Comparison of ENCODE assay signal across 1 cellular context in the genomic region with DNA sequence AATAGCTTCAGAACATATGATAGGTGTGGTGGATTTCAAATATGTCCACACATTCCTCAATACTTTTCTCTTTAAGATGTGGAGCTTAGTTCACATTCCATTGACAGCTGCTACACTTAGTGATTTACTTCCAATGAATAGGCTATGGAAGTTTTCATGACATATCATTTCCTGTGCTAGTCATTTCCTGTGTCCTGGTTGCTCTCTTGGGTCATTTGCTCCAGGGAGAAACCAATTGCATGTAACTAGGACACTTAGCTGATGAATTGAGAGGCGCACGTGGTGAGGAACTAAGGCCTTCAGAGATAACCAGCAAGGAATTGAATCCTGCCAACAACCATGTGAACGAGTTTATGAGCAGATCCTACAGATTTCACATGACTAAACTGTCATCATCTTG.
TF ChIP-seq lines count a peak whose summit lies in the region.

No MANE protein-coding gene starts in this region.

TF ChIP-seq in endothelial cell of umbilical vein, 7 proteins besides CTCF, POLR2A, EP300 and RAD21:
- peak; percentile 95 for TF ChIP-seq JUN (IDR thresholded peaks at IDR 0.05; ENCODE audit: borderline replicate concordance, insufficient read depth, insufficient read length, low read depth)
- peak; percentile 87 for TF ChIP-seq GATA2 (IDR thresholded peaks at IDR 0.05; ENCODE audit: insufficient read depth, insufficient read length, low read depth, low read length)
- TF ChIP-seq, protein P1, sequence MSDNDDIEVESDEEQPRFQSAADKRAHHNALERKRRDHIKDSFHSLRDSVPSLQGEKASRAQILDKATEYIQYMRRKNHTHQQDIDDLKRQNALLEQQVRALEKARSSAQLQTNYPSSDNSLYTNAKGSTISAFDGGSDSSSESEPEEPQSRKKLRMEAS (IDR thresholded peaks at IDR 0.05; ENCODE audit: insufficient read depth, insufficient read length), result peak; percentile 93
- TF ChIP-seq EZH2 (IDR thresholded peaks at IDR 0.05; ENCODE audit: borderline replicate concordance, low read depth, low read length, severe bottlenecking), result no peak
- peak; percentile 49 for TF ChIP-seq MYC (IDR thresholded peaks at IDR 0.05; ENCODE audit: low read depth, low read length)
- TF ChIP-seq FOS (IDR thresholded peaks at IDR 0.05; ENCODE audit: borderline replicate concordance, insufficient read depth, low read length), result peak; percentile 83
- TF ChIP-seq POLR2AphosphoS5 (IDR thresholded peaks at IDR 0.05; ENCODE audit: insufficient read depth, low read depth, low read length), result peak; percentile 59
